In genomic region chr1:1256956-1257871, GRCh38 we compare ENCODE assay signal across 22 cellular contexts. TPM values are rescaled to one million over a fixed set of nuclear protein-coding genes. Genes with fewer than 3 reads are reported as not detected.
DNase-seq lines count a peak whose midpoint lies in the region; ATAC-seq and TF ChIP-seq lines count a peak whose summit lies in the region.
"Had no signal": no experiment of that assay in that cellular context is flagged by ENCODE, and none has a peak within 500 bp of the region (broad histone marks: within the 10 kb centered on the region; RNA-seq: fewer than 3 reads in every experiment).

No MANE protein-coding gene starts in this region.

- ATAC-seq in GM23338 (peak; percentile 13), sciatic nerve (no peak)
- ATAC-seq: activated T-cell treated with anti-CD3 and anti-CD28 coated beads, Interleukin-2, amount 50 U/mL, for 4 hours; Panc1; pancreas; T-helper 17 cell had no signal

- H3K27ac Mint-ChIP-seq in GM23338 = peak overlapping the region; percentile 86
- H3K27ac Mint-ChIP-seq: T-helper 17 cell had no signal

- peak overlapping the region; percentile 7; the same call in 1 of the 3 replicates for H3K4me3 Mint-ChIP-seq in GM23338
- H3K4me3 Mint-ChIP-seq: activated T-cell treated with anti-CD3 and anti-CD28 coated beads, Interleukin-2, amount 50 U/mL, for 4 hours; T-helper 17 cell had no signal

- H3K79me2 ChIP-seq in GM23338 (replicated peaks; ENCODE audit: insufficient read depth) = peaks cover 12% of the 10 kb centered on the region; the same call in 1 of the 2 replicates

- no peak for DNase-seq in GM23338 (ENCODE audit: low spot score)
- no peak for DNase-seq in SJSA1 (ENCODE audit: low read depth in 1 of 2, low spot score in 2 of 2)
- DNase-seq in mesenteric fat pad (ENCODE audit: low spot score) = no peak
- DNase-seq in NOMO-1 treated with dmso at 0.1 percent for 144 hours (lab: John Stamatoyannopoulos, UW; ENCODE audit: unreplicated experiment) = no peak
- DNase-seq in sciatic nerve (ENCODE audit: low spot score) = no peak
- DNase-seq: activated CD4-positive, alpha-beta T cell treated with anti-CD3 and anti-CD28 coated beads for 4 hours; activated T-cell treated with anti-CD3 and anti-CD28 coated beads, Interleukin-2, amount 50 U/mL, for 4 hours; effector CD8-positive, alpha-beta T cell; erythroblast; kidney glomerular epithelial cell; NCI-H1105; NCI-H1930; NCI-H526; stimulated activated CD4-positive, alpha-beta T cell treated with anti-CD3 and anti-CD28 coated beads, Interleukin-2, amount 100 ng/mL, for 24 hours; T-helper 17 cell; transverse colon had no signal

- 0 out of 2 replicates have a peak, but pooled peaks cover 8% of the 10 kb centered on the region for H3F3A ChIP-seq in GM23338 (replicated peaks; ENCODE audit: low read depth)

- H3K4me1 Mint-ChIP-seq in GM23338 = peaks cover 22% of the 10 kb centered on the region

- H3K9me2 ChIP-seq in GM23338 (ENCODE audit: insufficient read depth) = no peaks in the 10 kb centered on the region

- H3K27me3 Mint-ChIP-seq in GM23338 (ENCODE audit: insufficient read depth, low read depth, poor library complexity) = peaks cover 13% of the 10 kb centered on the region
- H3K27me3 Mint-ChIP-seq: T-helper 17 cell had no signal

- peaks cover 71% of the 10 kb centered on the region for H3K36me3 Mint-ChIP-seq in GM23338 (ENCODE audit: low read depth)

- no peaks in the 10 kb centered on the region for H3K27me3 ChIP-seq in BLaER1
- no peaks in the 10 kb centered on the region for H3K27me3 ChIP-seq in GM23338 (ENCODE audit: insufficient read depth)
- no peaks in the 10 kb centered on the region for H3K27me3 ChIP-seq in SJSA1 (replicated peaks)
- no peaks in the 10 kb centered on the region for H3K27me3 ChIP-seq in iPS-20b (ENCODE audit: insufficient read depth, low read length)
- H3K27me3 ChIP-seq: pancreas, transverse colon had no signal

- no peak overlapping the region for H3K4me3 ChIP-seq in BLaER1
- no peak overlapping the region for H3K4me3 ChIP-seq in GM23338
- no peak overlapping the region for H3K4me3 ChIP-seq in SJSA1
- no peak overlapping the region for H3K4me3 ChIP-seq in iPS-20b (ENCODE audit: low read length)
- H3K4me3 ChIP-seq: lung, pancreas, transverse colon had no signal

- no peak for TF ChIP-seq CTCF in GM23338 (conservative IDR thresholded peaks at IDR 0.05; ENCODE audit: low read depth in 2 of 2)

- no peak overlapping the region for H2AFZ ChIP-seq in GM23338

- H3K27ac ChIP-seq in BLaER1 (peak overlapping the region; percentile 82), GM23338 (ENCODE audit: low read depth) (no peak overlapping the region), SJSA1 (peak overlapping the region; percentile 63), iPS-20b (ENCODE audit: low read length) (peak overlapping the region; percentile 21)
- H3K27ac ChIP-seq: C4-2B, pancreas, transverse colon had no signal

- H3K9ac ChIP-seq in BLaER1 (0 out of 2 replicates have a peak overlapping the region, but pooled peaks have one; percentile 19), iPS-20b (ENCODE audit: low read depth, low read length) (no peak overlapping the region; the same call in none of the 2 replicates)

- H3K36me3 ChIP-seq in BLaER1 (peaks cover 63% of the 10 kb centered on the region), GM23338 (ENCODE audit: insufficient read depth) (peaks cover 6% of the 10 kb centered on the region; the same call in 1 of the 2 replicates), SJSA1 (peaks cover 95% of the 10 kb centered on the region), iPS-20b (ENCODE audit: insufficient read depth, low read depth, low read length) (peaks cover 70% of the 10 kb centered on the region)

- H3K4me1 ChIP-seq in BLaER1 (peaks cover 99% of the 10 kb centered on the region), GM23338 (ENCODE audit: insufficient read depth) (peaks cover 9% of the 10 kb centered on the region), SJSA1 (replicated peaks) (peaks cover 65% of the 10 kb centered on the region), iPS-20b (ENCODE audit: insufficient read depth, low read length) (0 out of 2 replicates have a peak, but pooled peaks cover 3% of the 10 kb centered on the region)
- H3K4me1 ChIP-seq: pancreas, transverse colon had no signal

- intact Hi-C loops in sciatic nerve (cut with DNase I) = no loop called here

- H3K9me3 ChIP-seq in BLaER1 (no peaks in the 10 kb centered on the region; the same call in 1 of the 2 replicates), SJSA1 (replicated peaks) (no peaks in the 10 kb centered on the region), iPS-20b (ENCODE audit: insufficient read depth, low read depth, low read length) (no peaks in the 10 kb centered on the region)
- H3K9me3 ChIP-seq: pancreas, transverse colon had no signal

- H4K20me1 ChIP-seq in BLaER1 = peaks cover 90% of the 10 kb centered on the region
- H4K20me1 ChIP-seq in GM23338 (replicated peaks; ENCODE audit: insufficient read depth) = peaks cover 12% of the 10 kb centered on the region

- peak overlapping the region; percentile 95 for H3K4me2 ChIP-seq in BLaER1
- peak overlapping the region; percentile 10; the same call in 1 of the 2 replicates for H3K4me2 ChIP-seq in GM23338

- H3K9me3 Mint-ChIP-seq in GM23338 = no peaks in the 10 kb centered on the region
- H3K9me3 Mint-ChIP-seq: activated T-cell treated with anti-CD3 and anti-CD28 coated beads, Interleukin-2, amount 50 U/mL, for 4 hours had no signal

TF ChIP-seq in GM23338, 12 proteins besides CTCF, POLR2A, EP300 and RAD21 (continues in another document):
- no peak for TF ChIP-seq JUNB (IDR thresholded peaks at IDR 0.05; ENCODE audit: unreplicated experiment)

RNA-seq across cellular contexts. Expression of gene C1QTNF12, which starts 10.7 kb away (rescaled TPM):
- 3.0 and 4.1 TPM in 2 replicates for total RNA-seq in GM23338 (2014; rRNA removed; shearing (Covaris generic))
- polyA plus RNA-seq in GM23338 (2016; fragmentation: Nextera tagmentation; extraction: Ambion mirVana) = 4.1 and 4.2 TPM in 2 replicates
- total RNA-seq in SJSA1 (2014; rRNA removed; shearing (Covaris generic)) = 0.25 and 1.8 TPM in 2 replicates
- total RNA-seq in mesenteric fat pad = 2.9 TPM
- total RNA-seq in sciatic nerve = 3.5 TPM

RNA-seq across cellular contexts. Expression of gene UBE2J2, which starts 16.4 kb away (rescaled TPM):
- 70.2 and 73.5 TPM in 2 replicates for total RNA-seq in GM23338 (2014; rRNA removed; shearing (Covaris generic))
- 47.1 and 49.5 TPM in 2 replicates for polyA plus RNA-seq in GM23338 (2016; fragmentation: Nextera tagmentation; extraction: Ambion mirVana)
- 92.1 and 96.6 TPM in 2 replicates for total RNA-seq in SJSA1 (2014; rRNA removed; shearing (Covaris generic))
- total RNA-seq in mesenteric fat pad (56.5 TPM), sciatic nerve (50.5 TPM)

RNA-seq across cellular contexts. Expression of gene SCNN1D, which starts 23.0 kb away (rescaled TPM):
- 0.70 and 1.4 TPM in 2 replicates for total RNA-seq in GM23338 (2014; rRNA removed; shearing (Covaris generic))
- 1.7 and 1.8 TPM in 2 replicates for polyA plus RNA-seq in GM23338 (2016; fragmentation: Nextera tagmentation; extraction: Ambion mirVana)
- 0.53 and 1.5 TPM in 2 replicates for total RNA-seq in SJSA1 (2014; rRNA removed; shearing (Covaris generic))
- total RNA-seq in mesenteric fat pad (2.1 TPM), sciatic nerve (12.5 TPM)

RNA-seq across cellular contexts. Expression of gene B3GALT6, which starts 25.2 kb away (rescaled TPM):
- 26.5 and 33.5 TPM in 2 replicates for total RNA-seq in GM23338 (2014; rRNA removed; shearing (Covaris generic))
- 5.5 and 9.3 TPM in 2 replicates for polyA plus RNA-seq in GM23338 (2016; fragmentation: Nextera tagmentation; extraction: Ambion mirVana)
- 50.1 and 51.3 TPM in 2 replicates for total RNA-seq in SJSA1 (2014; rRNA removed; shearing (Covaris generic))
- total RNA-seq in mesenteric fat pad = 14.1 TPM
- 10.9 TPM for total RNA-seq in sciatic nerve

RNA-seq across cellular contexts. Expression of gene SDF4, which starts 25.4 kb away (rescaled TPM):
- 51.6 and 62.6 TPM in 2 replicates for total RNA-seq in GM23338 (2014; rRNA removed; shearing (Covaris generic))
- 45.0 and 49.2 TPM in 2 replicates for polyA plus RNA-seq in GM23338 (2016; fragmentation: Nextera tagmentation; extraction: Ambion mirVana)
- 154 and 156 TPM in 2 replicates for total RNA-seq in SJSA1 (2014; rRNA removed; shearing (Covaris generic))
- 144 TPM for total RNA-seq in mesenteric fat pad
- 94.9 TPM for total RNA-seq in sciatic nerve
